Comparison of ENCODE assay signal across 25 cellular contexts in the genomic region with DNA sequence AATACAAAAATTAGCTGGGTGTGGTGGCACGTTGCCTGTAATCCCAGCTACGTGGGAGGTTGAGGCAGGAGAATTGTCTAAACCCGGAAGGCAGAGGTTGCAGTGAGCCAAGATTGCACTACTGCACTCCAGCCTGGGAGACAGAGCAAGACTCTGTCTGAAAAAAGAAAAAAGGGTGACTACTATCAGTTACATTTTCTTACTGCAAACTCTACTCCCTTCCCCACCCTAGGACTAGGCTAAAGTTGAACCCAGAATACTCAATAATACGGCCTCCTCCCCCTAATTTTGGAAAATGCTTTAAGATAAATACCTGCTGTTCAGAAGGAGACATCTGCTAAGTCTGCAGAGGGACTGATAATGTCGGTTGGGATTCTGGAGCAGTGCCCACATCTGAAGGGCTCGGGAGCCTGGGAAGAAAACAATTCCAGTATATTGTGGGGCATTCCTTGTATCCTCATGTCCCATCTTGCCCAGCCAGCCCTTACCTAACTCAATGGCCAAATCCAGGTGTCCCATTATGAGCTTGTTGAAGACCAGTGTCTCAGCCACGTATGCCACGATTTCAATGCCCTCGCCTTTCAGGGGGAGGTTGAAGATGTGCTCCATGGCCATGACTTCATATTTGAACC.
"Had no signal": no experiment of that assay in that cellular context is flagged by ENCODE, and none has a peak within 500 bp of the region (broad histone marks: within the 10 kb centered on the region; RNA-seq: fewer than 3 reads in every experiment).

No MANE protein-coding gene starts in this region.

- H3K27me3 ChIP-seq: breast epithelium, gastroesophageal sphincter, hepatocyte, neural progenitor cell, right atrium auricular region, stomach, thyroid gland, upper lobe of right lung had no signal

- H3K79me2 ChIP-seq: hepatocyte had no signal

- DNase-seq: activated CD4-positive, alpha-beta memory T cell treated with anti-CD3 and anti-CD28 coated beads, Interleukin-2, amount 10 ng/mL, durations not matched to agents 7 days and 5 days; activated CD4-positive, alpha-beta T cell treated with anti-CD3 and anti-CD28 coated beads, Interleukin-2, amount 10 ng/mL, durations not matched to agents 24 days and 14 days; activated CD4-positive, CD25-positive, alpha-beta regulatory T cell treated with anti-CD3 and anti-CD28 coated beads, Interleukin-2, amount 50 U/mL, for 72 hours; activated CD8-positive, alpha-beta memory T cell treated with anti-CD3 and anti-CD28 coated beads, Interleukin-2, amount 50 U/mL, for 48 hours; activated gamma-delta T cell treated with Interleukin-2 at 50 U/mL for 16 hours; activated naive CD8-positive, alpha-beta T cell treated with anti-CD3 and anti-CD28 coated beads, Interleukin-2, amount 50 U/mL, for 24 hours; activated T-cell treated with anti-CD3 and anti-CD28 coated beads, Interleukin-2, amount 50 U/mL, for 24 hours; dermis blood vessel endothelial cell; effector CD4-positive, alpha-beta T cell; kidney; natural killer cell; occipital lobe; stimulated activated CD4-positive, alpha-beta T cell treated with anti-CD3 and anti-CD28 coated beads, Interleukin-15, amount 100 ng/mL, for 24 hours; stimulated activated CD4-positive, alpha-beta T cell treated with anti-CD3 and anti-CD28 coated beads, Interleukin-2, amount 100 ng/mL, for 24 hours; stimulated activated naive B cell treated with anti-CD40 and anti-IgM and Interleukin-4, amounts not matched to agents 10 μg/mL and 1 μg/mL and 100 μg/mL, for 72 hours; stomach; T-helper 17 cell; thyroid gland; upper lobe of right lung had no signal

- H3K27ac ChIP-seq: gastroesophageal sphincter, hepatocyte, neural progenitor cell, right atrium auricular region, stomach, thyroid gland, upper lobe of right lung had no signal

- H3K4me1 ChIP-seq: breast epithelium, upper lobe of right lung had no signal

- H3K9me3 ChIP-seq: breast epithelium, gastroesophageal sphincter, right atrium auricular region, stomach, thyroid gland, upper lobe of right lung had no signal

- ATAC-seq: activated naive CD8-positive, alpha-beta T cell treated with anti-CD3 and anti-CD28 coated beads, Interleukin-2, amount 50 U/mL, for 24 hours; gastroesophageal sphincter; natural killer cell; stimulated activated naive B cell treated with anti-CD40 and anti-IgM and Interleukin-4, amounts not matched to agents 10 μg/mL and 1 μg/mL and 100 μg/mL, for 72 hours; T-helper 17 cell; upper lobe of right lung had no signal

- H3K36me3 ChIP-seq: breast epithelium, gastroesophageal sphincter, neural progenitor cell, right atrium auricular region, stomach, thyroid gland, upper lobe of right lung had no signal

- H2AFZ ChIP-seq: hepatocyte, neural progenitor cell had no signal

- FAIRE-seq: colon, kidney had no signal

- H3K4me3 ChIP-seq: breast epithelium, gastroesophageal sphincter, hepatocyte, neural progenitor cell, right atrium auricular region, stomach, thyroid gland, upper lobe of right lung had no signal

- H3K9ac ChIP-seq: neural progenitor cell had no signal

- H3K4me2 ChIP-seq: hepatocyte, neural progenitor cell had no signal
